ENCODE assay signal across 10 cellular contexts in genomic region chr2:153477096-153477555, GRCh38. TPM values are rescaled to one million over a fixed set of nuclear protein-coding genes. Genes with fewer than 3 reads are reported as not detected.
A peak's percentile ranks its signal among the peaks of the same experiment; 100 is the strongest.
DNase-seq lines count a peak whose midpoint lies in the region; ATAC-seq and TF ChIP-seq lines count a peak whose summit lies in the region.
"Had no signal": no experiment of that assay in that cellular context is flagged by ENCODE, and none has a peak within 500 bp of the region (broad histone marks: within the 10 kb centered on the region; RNA-seq: fewer than 3 reads in every experiment).

No MANE protein-coding gene starts in this region.

- no peak overlapping the region for H3K27ac ChIP-seq in neural progenitor cell

- peak; percentile 40 for TF ChIP-seq CTCF in chondrocyte (IDR thresholded peaks at IDR 0.05)
- peak; percentile 38 for TF ChIP-seq CTCF in neural progenitor cell (IDR thresholded peaks at IDR 0.05)

- peak overlapping the region; percentile 84 for H3K4me2 ChIP-seq in neural progenitor cell

- H3K27me3 ChIP-seq in neural progenitor cell = peaks cover 47% of the 10 kb centered on the region

- no peak for ATAC-seq in HG03432 (IDR thresholded peaks at IDR 0.05; ENCODE audit: unreplicated experiment)

- H3K4me3 Mint-ChIP-seq in chondrocyte (ENCODE audit: unreplicated experiment) (no peak overlapping the region), neural progenitor cell (peak overlapping the region; percentile 92)

- peaks cover 36% of the 10 kb centered on the region for H3F3A ChIP-seq in neural progenitor cell (ENCODE audit: low read depth)

- no peaks in the 10 kb centered on the region for H3K36me3 ChIP-seq in neural progenitor cell

- H3K36me3 Mint-ChIP-seq in chondrocyte (ENCODE audit: low read depth) (no peaks in the 10 kb centered on the region), neural progenitor cell (no peaks in the 10 kb centered on the region)
- H3K36me3 Mint-ChIP-seq: activated naive CD4-positive, alpha-beta T cell treated with anti-CD3 and anti-CD28 coated beads, Interleukin-2, amount 50 U/mL, for 24 hours had no signal

- H3K27me3 Mint-ChIP-seq in chondrocyte (ENCODE audit: low read depth) = peaks cover 61% of the 10 kb centered on the region
- H3K27me3 Mint-ChIP-seq in neural progenitor cell (ENCODE audit: insufficient read depth, low read depth) = peaks cover 3% of the 10 kb centered on the region

- H2AFZ ChIP-seq in neural progenitor cell (replicated peaks) = peak overlapping the region; percentile 78

- H3K9me3 ChIP-seq in neural progenitor cell (ENCODE audit: low read depth) = no peaks in the 10 kb centered on the region

- peaks cover 13% of the 10 kb centered on the region for H3K4me1 Mint-ChIP-seq in chondrocyte (ENCODE audit: low read depth)
- H3K4me1 Mint-ChIP-seq in neural progenitor cell = peaks cover 37% of the 10 kb centered on the region

- DNase-seq in Daoy (ENCODE audit: low read depth) (peak; percentile 22), NCI-H1417 treated with DMSO at 0.1 percent for 48 hours (lab: John Stamatoyannopoulos, UW) (peak; percentile 40), chondrocyte (ENCODE audit: low spot score) (no peak), neural progenitor cell (ENCODE audit: low spot score) (peak; percentile 51), CD1c-positive myeloid dendritic cell (ENCODE audit: extremely low spot score) (no peak), HCEC 1CT (no peak), NCI-H128 (lab: John Stamatoyannopoulos, UW; ENCODE audit: unreplicated experiment) (no peak)

- no peaks in the 10 kb centered on the region for H3K9me3 Mint-ChIP-seq in chondrocyte (ENCODE audit: low read depth)
- no peaks in the 10 kb centered on the region for H3K9me3 Mint-ChIP-seq in neural progenitor cell
- H3K9me3 Mint-ChIP-seq: activated naive CD4-positive, alpha-beta T cell treated with anti-CD3 and anti-CD28 coated beads, Interleukin-2, amount 50 U/mL, for 24 hours had no signal

- peak overlapping the region; percentile 50 for H3K4me3 ChIP-seq in neural progenitor cell
- H3K4me3 ChIP-seq: lung had no signal

- H3K4me1 ChIP-seq in neural progenitor cell = peaks cover 51% of the 10 kb centered on the region

- H3K9ac ChIP-seq in neural progenitor cell = no peak overlapping the region

- no peaks in the 10 kb centered on the region for H3K79me2 ChIP-seq in neural progenitor cell (ENCODE audit: low read depth)

- H4K20me1 ChIP-seq in neural progenitor cell (ENCODE audit: low read depth) = peaks cover 43% of the 10 kb centered on the region

- H3K27ac Mint-ChIP-seq in chondrocyte (ENCODE audit: unreplicated experiment) = no peak overlapping the region
- no peak overlapping the region for H3K27ac Mint-ChIP-seq in neural progenitor cell

RNA-seq across cellular contexts. Expression of gene RPRM, which starts 1.4 kb away (rescaled TPM):
- total RNA-seq in Daoy (2014; rRNA removed; shearing (Covaris generic)) = 0.12 and 0.40 TPM in 2 replicates
- total RNA-seq in chondrocyte = not detected in 3 replicates
- total RNA-seq in neural progenitor cell (ENCODE audit: low replicate concordance) = 0.51 and 1.3 TPM in 2 replicates

Comparison
In these comparisons a context has a peak if more than half of its experiments do, and no peak if none do; other contexts are left out.
1. DNase-seq: peak in Daoy (single experiment), NCI-H1417 treated with DMSO at 0.1 percent for 48 hours (single experiment) and neural progenitor cell (single experiment); none in chondrocyte (single experiment), CD1c-positive myeloid dendritic cell (single experiment), HCEC 1CT (single experiment) and NCI-H128 (single experiment).